ENCODE assay signal across 22 cellular contexts in genomic region chr18:14921547-14921946, GRCh38.
DNase-seq lines count a peak whose midpoint lies in the region; ATAC-seq, FAIRE-seq and TF ChIP-seq lines count a peak whose summit lies in the region.
"Had no signal": no experiment of that assay in that cellular context is flagged by ENCODE, and none has a peak within 500 bp of the region (broad histone marks: within the 10 kb centered on the region; RNA-seq: fewer than 3 reads in every experiment).

No MANE protein-coding gene starts in this region.

- WGBS in liver, result 38% methylated on average over 4 of the region's 4 CpGs
- 68% methylated on average over 4 of the region's 4 CpGs for WGBS in HepG2 (ENCODE audit: low lambda C conversion rate)

- H3K79me2 ChIP-seq in HepG2 (ENCODE audit: insufficient read depth, low read length), result no peaks in the 10 kb centered on the region

- ATAC-seq in HepG2, result no peak
- peak; percentile 70 for ATAC-seq in mucosa of descending colon
- ATAC-seq in HG03571 (IDR thresholded peaks at IDR 0.05; ENCODE audit: unreplicated experiment), result no peak
- no peak for ATAC-seq in SK-N-SH treated with all-trans-retinoic acid at 6 μM for 48 hours
- ATAC-seq: A549; CD8-positive, alpha-beta T cell had no signal

- in situ Hi-C loops in HepG2 (cut with HindIII; ENCODE audit: extremely low pct_ligation_motif_present, low pct_unique_long_range_greater_than_20kb), result no loop called here

- H3K4me1 ChIP-seq in liver (ENCODE audit: control insufficient read depth in 4 of 4, insufficient read depth in 4 of 4, low read length in 3 of 4), result peaks cover 0 to 23% (median 10%) of the 10 kb centered on the region in 4 donors
- peaks cover 19% of the 10 kb centered on the region for H3K4me1 ChIP-seq in HepG2 (ENCODE audit: insufficient read depth, low read length)
- peaks cover 33% of the 10 kb centered on the region for H3K4me1 ChIP-seq in mucosa of descending colon (ENCODE audit: low read depth)
- H3K4me1 ChIP-seq: A549, BE2C had no signal

- DNase-seq in HepG2 (ENCODE audit: low spot score), result no peak
- peak in 1 of 3 donors; percentile 59 for DNase-seq in mucosa of descending colon
- DNase-seq in WERI-Rb-1, result no peak
- DNase-seq in central memory CD4-positive, alpha-beta T cell, result no peak
- DNase-seq: BE2C; CD8-positive, alpha-beta T cell; COR-L47; DMS153; DMS79 treated with DMSO at 0.1 percent for 48 hours; EL; HCEC 1CT; HFFc6; IMR-90 had no signal

- no peak for TF ChIP-seq POLR2A in HepG2 (IDR thresholded peaks at IDR 0.05; ENCODE audit: insufficient read depth in 1 of 2, low read depth in 2 of 2, low read length in 2 of 2)

- H3K4me2 ChIP-seq in HepG2 (ENCODE audit: low read depth, low read length), result no peak overlapping the region
- H3K4me2 ChIP-seq: A549 had no signal

- FAIRE-seq in HepG2 (lab: Jason Lieb, UNC), result no peak
- FAIRE-seq: A549, D721Med, G401.6, GM12891, GM19239 had no signal

- TF ChIP-seq EP300 in HepG2 (IDR thresholded peaks at IDR 0.05; ENCODE audit: low read depth in 2 of 2, low read length in 2 of 2) (no peak), HepG2 (CRISPR knock-in tag; IDR thresholded peaks at IDR 0.05; ENCODE audit: borderline replicate concordance) (no peak)

- no peak overlapping the region for H3K9ac ChIP-seq in liver (ENCODE audit: low read depth in 1 of 2, low read length in 2 of 2)
- no peak overlapping the region for H3K9ac ChIP-seq in HepG2 (ENCODE audit: insufficient read depth, low read depth, low read length)

- TF ChIP-seq CTCF in liver (IDR thresholded peaks at IDR 0.05; ENCODE audit: low read depth, low read length, missing input control), result no peak
- TF ChIP-seq CTCF in HepG2 (CRISPR knock-in tag; IDR thresholded peaks at IDR 0.05), result no peak
- TF ChIP-seq CTCF in VCaP (conservative IDR thresholded peaks at IDR 0.05), result no peak
- no peak for TF ChIP-seq CTCF in mucosa of descending colon (IDR thresholded peaks at IDR 0.05)
- TF ChIP-seq CTCF in WERI-Rb-1 (IDR thresholded peaks at IDR 0.05; ENCODE audit: low read depth, low read length), result no peak

- no peaks in the 10 kb centered on the region for H3K27me3 ChIP-seq in liver (ENCODE audit: control insufficient read depth in 4 of 4, insufficient read depth in 4 of 4, low read length in 3 of 4)
- H3K27me3 ChIP-seq in HepG2 (ENCODE audit: control insufficient read depth in 1 of 2, insufficient read depth in 2 of 2, low read length in 2 of 2), result no peaks in the 10 kb centered on the region; a peak in 1 of 5 replicates
- peaks cover 73% of the 10 kb centered on the region for H3K27me3 ChIP-seq in WERI-Rb-1 (ENCODE audit: insufficient read depth, low read depth, severe bottlenecking)
- H3K27me3 ChIP-seq: BE2C had no signal

- no peaks in the 10 kb centered on the region for H4K20me1 ChIP-seq in HepG2 (ENCODE audit: insufficient read depth, low read length)

- intact Hi-C loops in HepG2 (cut with micrococcal nuclease; ENCODE audit: unreplicated experiment), result no loop called here
- intact Hi-C loops in mucosa of descending colon (cut with DNase I, micrococcal nuclease), result no loop called here

- H3K9me3 ChIP-seq in liver (ENCODE audit: control insufficient read depth in 4 of 4, low read length in 3 of 4) (no peaks in the 10 kb centered on the region), HepG2 (ENCODE audit: low read length) (no peaks in the 10 kb centered on the region), mucosa of descending colon (no peaks in the 10 kb centered on the region), WERI-Rb-1 (ENCODE audit: severe bottlenecking) (no peaks in the 10 kb centered on the region)
- H3K9me3 ChIP-seq: A549, BE2C had no signal

- H3K27ac ChIP-seq in liver (ENCODE audit: low read depth in 1 of 2, low read length in 2 of 2) (peak overlapping the region; percentile 38 to 45), HepG2 (ENCODE audit: extremely low read length, insufficient read depth, low read length) (no peak overlapping the region), VCaP (peak overlapping the region; percentile 55), WERI-Rb-1 (no peak overlapping the region)
- H3K27ac ChIP-seq: A549 had no signal

- H3K36me3 ChIP-seq in liver (ENCODE audit: control insufficient read depth in 4 of 4, insufficient read depth in 3 of 4, low read depth in 1 of 4, low read length in 3 of 4) (no peaks in the 10 kb centered on the region), HepG2 (replicated peaks in 1 of 2; ENCODE audit: control insufficient read depth in 1 of 2, insufficient read depth in 2 of 2, low read length in 2 of 2) (no peaks in the 10 kb centered on the region), mucosa of descending colon (ENCODE audit: low read depth) (no peaks in the 10 kb centered on the region), WERI-Rb-1 (no peaks in the 10 kb centered on the region)
- H3K36me3 ChIP-seq: BE2C had no signal

- no TSS peak for BruUV-seq in HepG2 (replicated peaks; lab: Mats Ljungman, UMichigan)

- TF ChIP-seq RAD21 in liver (IDR thresholded peaks at IDR 0.05), result no peak
- TF ChIP-seq RAD21 in HepG2 (CRISPR knock-in tag; IDR thresholded peaks at IDR 0.05), result no peak

- H2AFZ ChIP-seq in HepG2 (ENCODE audit: low read length), result no peak overlapping the region

- H3K4me3 ChIP-seq in liver (ENCODE audit: low read depth in 1 of 3, low read length in 3 of 3) (no peak overlapping the region), HepG2 (replicated peaks in 1 of 3; ENCODE audit: insufficient read depth in 1 of 3, low read depth in 2 of 3, low read length in 3 of 3) (no peak overlapping the region), mucosa of descending colon (no peak overlapping the region), WERI-Rb-1 (ENCODE audit: low read depth, low read length) (no peak overlapping the region)
- H3K4me3 ChIP-seq: A549 had no signal

- CTCF ChIA-PET in HepG2 (lab: Yijun Ruan, JAX; ENCODE audit: low intra/inter-chr PET ratio, low total read pairs), result no interaction called here

- POLR2A ChIA-PET in HepG2 (lab: Yijun Ruan, JAX), result no interaction called here

TF ChIP-seq in liver, 16 proteins besides CTCF, POLR2A, EP300 and RAD21:
- TF ChIP-seq MAX (IDR thresholded peaks at IDR 0.05), result peak; percentile 43
- no peak for TF ChIP-seq HNF4G (IDR thresholded peaks at IDR 0.05)
- peak; percentile 43 for TF ChIP-seq YY1 (IDR thresholded peaks at IDR 0.05)
- TF ChIP-seq FOXA2 (IDR thresholded peaks at IDR 0.05), result peak; percentile 78
- TF ChIP-seq HNF4A (conservative IDR thresholded peaks at IDR 0.05), result peak in 1 of 2 donors; percentile 47
- peak; percentile 51 for TF ChIP-seq FOXA1 (IDR thresholded peaks at IDR 0.05)
- peak in 1 of 2 donors; percentile 21 for TF ChIP-seq GABPA (IDR thresholded peaks at IDR 0.05 in 1 of 2, conservative IDR thresholded peaks at IDR 0.05 in 1 of 2)
- TF ChIP-seq RXRA (IDR thresholded peaks at IDR 0.05), result peak in 1 of 2 donors; percentile 32
- no peak for TF ChIP-seq SP1 (IDR thresholded peaks at IDR 0.05)

TF ChIP-seq in HepG2, 621 proteins besides CTCF, POLR2A, EP300 and RAD21 (continues in another document):
- no peak for TF ChIP-seq ZNF274 (CRISPR knock-in tag; IDR thresholded peaks at IDR 0.05)
- no peak for TF ChIP-seq TBL1XR1 (IDR thresholded peaks at IDR 0.05; ENCODE audit: borderline replicate concordance, low read length, partially characterized antibody)
- TF ChIP-seq ZNF383 (CRISPR knock-in tag; IDR thresholded peaks at IDR 0.05; ENCODE audit: borderline replicate concordance), result no peak
- TF ChIP-seq POGZ (CRISPR knock-in tag; IDR thresholded peaks at IDR 0.05), result no peak
- TF ChIP-seq RBAK (CRISPR knock-in tag; IDR thresholded peaks at IDR 0.05), result no peak
- TF ChIP-seq PHF20 (CRISPR knock-in tag; IDR thresholded peaks at IDR 0.05), result no peak
- no peak for TF ChIP-seq MZF1 (CRISPR knock-in tag; IDR thresholded peaks at IDR 0.05; ENCODE audit: borderline replicate concordance)
- no peak for TF ChIP-seq ETV6 (CRISPR knock-in tag; conservative IDR thresholded peaks at IDR 0.05)

TF ChIP-seq in SK-N-SH treated with all-trans-retinoic acid at 6 μM for 48 hours, 23 proteins besides CTCF, POLR2A, EP300 and RAD21:
- no peak for TF ChIP-seq PATZ1 (CRISPR knock-in tag; IDR thresholded peaks at IDR 0.05; ENCODE audit: borderline replicate concordance)
TF ChIP-seq in SK-N-SH treated with all-trans-retinoic acid at 6 μM for 48 hours: peak in this region for 0.

Comparison
In these comparisons a context has a peak if more than half of its experiments do, and no peak if none do; other contexts are left out.
1. H3K27ac ChIP-seq: peak in liver (2 of 2) and VCaP (single experiment); none in HepG2 (single experiment) and WERI-Rb-1 (single experiment).